8 cellular contexts compared by ENCODE assay signal in genomic region chr22:44924098-44924497, GRCh38.
"Had no signal": no experiment of that assay in that cellular context is flagged by ENCODE, and none has a peak within 500 bp of the region (broad histone marks: within the 10 kb centered on the region; RNA-seq: fewer than 3 reads in every experiment).

No MANE protein-coding gene starts in this region.

- DNase-seq: GDM1, GF-D8 had no signal

- H3K4me3 ChIP-seq: GM12878 had no signal

- FAIRE-seq: G401.6, GM12878, GM12891, GM12892, GM18507, GM19239 had no signal
